ENCODE assay signal across 2 cellular contexts in genomic region chr4:153549401-153549800, GRCh38.
TF ChIP-seq lines count a peak whose summit lies in the region.

No MANE protein-coding gene starts in this region.

TF ChIP-seq in H1, 55 proteins besides CTCF, POLR2A, EP300 and RAD21:
- no peak for TF ChIP-seq TAF7 (optimal IDR thresholded peaks at IDR 0.05; ENCODE audit: borderline replicate concordance, low read depth, low read length)
- no peak for TF ChIP-seq SP2 (IDR thresholded peaks at IDR 0.05; ENCODE audit: low read length)
- TF ChIP-seq CBX5 (IDR thresholded peaks at IDR 0.05; ENCODE audit: low read depth, low read length), result no peak
- TF ChIP-seq SP1 (IDR thresholded peaks at IDR 0.05; ENCODE audit: low read depth, low read length), result no peak
- TF ChIP-seq TCF12 (IDR thresholded peaks at IDR 0.05; ENCODE audit: low read depth, low read length), result no peak
- TF ChIP-seq BACH1 (IDR thresholded peaks at IDR 0.05; ENCODE audit: low read length), result no peak

TF ChIP-seq in GM23338, 12 proteins besides CTCF, POLR2A, EP300 and RAD21 (continued from another document):
- TF ChIP-seq ZNF462 (CRISPR knock-in tag; IDR thresholded peaks at IDR 0.05), result no peak
- TF ChIP-seq CREB1 (CRISPR knock-in tag; IDR thresholded peaks at IDR 0.05; ENCODE audit: low read depth), result no peak
- TF ChIP-seq STAT1 (IDR thresholded peaks at IDR 0.05; ENCODE audit: unreplicated experiment), result no peak
- no peak for TF ChIP-seq ZNF114 (CRISPR knock-in tag; IDR thresholded peaks at IDR 0.05)
- no peak for TF ChIP-seq JUNB (IDR thresholded peaks at IDR 0.05; ENCODE audit: unreplicated experiment)
- TF ChIP-seq REST (IDR thresholded peaks at IDR 0.05; ENCODE audit: unreplicated experiment), result no peak
- TF ChIP-seq NANOG (IDR thresholded peaks at IDR 0.05; ENCODE audit: borderline replicate concordance), result no peak
- no peak for TF ChIP-seq POLR2AphosphoS5 (IDR thresholded peaks at IDR 0.05; ENCODE audit: low read depth)
- TF ChIP-seq EZH2phosphoT487 (IDR thresholded peaks at IDR 0.05; ENCODE audit: unreplicated experiment), result no peak
- no peak for TF ChIP-seq ZNF331 (CRISPR knock-in tag; IDR thresholded peaks at IDR 0.05; ENCODE audit: low read depth)
- TF ChIP-seq ETS1 (IDR thresholded peaks at IDR 0.05), result no peak
TF ChIP-seq in GM23338: peak in this region for 0.
